ENCODE assay signal across 15 cellular contexts in genomic region chr1:110165761-110166231, GRCh38. TPM values are rescaled to one million over a fixed set of nuclear protein-coding genes. Genes with fewer than 3 reads are reported as not detected.
DNase-seq lines count a peak whose midpoint lies in the region; ATAC-seq lines count a peak whose summit lies in the region.
"Had no signal": no experiment of that assay in that cellular context is flagged by ENCODE, and none has a peak within 500 bp of the region (broad histone marks: within the 10 kb centered on the region; RNA-seq: fewer than 3 reads in every experiment).

No MANE protein-coding gene starts in this region.

- no peak for ATAC-seq in HG03342 (IDR thresholded peaks at IDR 0.05; ENCODE audit: unreplicated experiment)

- in situ Hi-C loops in G401 (cut with HindIII; ENCODE audit: low sequenced_read_pairs): no loop called here

- DNase-seq in NCI-H2196 (lab: John Stamatoyannopoulos, UW; ENCODE audit: unreplicated experiment): peak; percentile 14
- DNase-seq in NCI-H2196 treated with DMSO at 0.1 percent for 48 hours (lab: John Stamatoyannopoulos, UW; ENCODE audit: unreplicated experiment): no peak
- peak; percentile 81 for DNase-seq in G401 (ENCODE audit: low spot score)
- DNase-seq in cerebellar cortex (ENCODE audit: low spot score): peak; percentile 77
- DNase-seq in putamen (ENCODE audit: low spot score): peak; percentile 50
- DNase-seq in Ammon's horn (ENCODE audit: low spot score): no peak
- DNase-seq: Caco-2; CD8-positive, alpha-beta memory T cell; DND-41; GF-D8; HCEC 1CT; HFFc6 had no signal

RNA-seq across cellular contexts. Expression of gene SLC6A17, which starts 15.5 kb away (rescaled TPM):
- total RNA-seq in G401 (2014; rRNA removed; shearing (Covaris generic)): 0.92 and 1.3 TPM in 2 replicates
- total RNA-seq: A673, Caco-2 had no signal

RNA-seq across cellular contexts. Expression of gene KCNC4, which starts 44.3 kb away (rescaled TPM):
- 4.8 and 5.9 TPM in 2 replicates for total RNA-seq in G401 (2014; rRNA removed; shearing (Covaris generic))

RNA-seq across cellular contexts. Expression of gene UBL4B, which starts 53.6 kb away (rescaled TPM):
- not detected in 2 replicates for total RNA-seq in G401 (2014; rRNA removed; shearing (Covaris generic))
- total RNA-seq: A673; Caco-2; CD8-positive, alpha-beta memory T cell; H4 had no signal

Comparison
In these comparisons a context has a peak if more than half of its experiments do, and no peak if none do; other contexts are left out.
1. DNase-seq: peak in NCI-H2196 (single experiment), G401 (single experiment), cerebellar cortex (single experiment) and putamen (single experiment); none in NCI-H2196 treated with DMSO at 0.1 percent for 48 hours (single experiment) and Ammon's horn (single experiment).